Comparison of ENCODE assay signal across 2 cellular contexts in genomic region chr18:13703899-13704298, GRCh38.
TF ChIP-seq lines count a peak whose summit lies in the region.

No MANE protein-coding gene starts in this region.

TF ChIP-seq in HepG2, 621 proteins besides CTCF, POLR2A, EP300 and RAD21:
- TF ChIP-seq RAD51 (IDR thresholded peaks at IDR 0.05; ENCODE audit: borderline replicate concordance) (no peak), NPAS2 (CRISPR knock-in tag; IDR thresholded peaks at IDR 0.05; ENCODE audit: borderline replicate concordance) (no peak), GLI4 (CRISPR knock-in tag; IDR thresholded peaks at IDR 0.05; ENCODE audit: borderline replicate concordance) (no peak), WIZ (CRISPR knock-in tag; IDR thresholded peaks at IDR 0.05) (no peak), ZFP36 (IDR thresholded peaks at IDR 0.05; ENCODE audit: borderline replicate concordance, low read depth, low read length, partially characterized antibody) (peak; percentile 87), SMAD3 (CRISPR knock-in tag; IDR thresholded peaks at IDR 0.05) (no peak)

TF ChIP-seq in WTC11, 78 proteins besides CTCF, POLR2A, EP300 and RAD21:
- TF ChIP-seq TEAD4 (CRISPR knock-in tag; IDR thresholded peaks at IDR 0.05) = no peak
- no peak for TF ChIP-seq USF2 (CRISPR knock-in tag; IDR thresholded peaks at IDR 0.05)
- no peak for TF ChIP-seq ATF2 (CRISPR knock-in tag; IDR thresholded peaks at IDR 0.05; ENCODE audit: borderline replicate concordance, low read depth)
- TF ChIP-seq, protein P1, sequence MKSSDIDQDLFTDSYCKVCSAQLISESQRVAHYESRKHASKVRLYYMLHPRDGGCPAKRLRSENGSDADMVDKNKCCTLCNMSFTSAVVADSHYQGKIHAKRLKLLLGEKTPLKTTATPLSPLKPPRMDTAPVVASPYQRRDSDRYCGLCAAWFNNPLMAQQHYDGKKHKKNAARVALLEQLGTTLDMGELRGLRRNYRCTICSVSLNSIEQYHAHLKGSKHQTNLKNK (CRISPR knock-in tag; IDR thresholded peaks at IDR 0.05) = no peak
- no peak for TF ChIP-seq TCF7 (CRISPR knock-in tag; IDR thresholded peaks at IDR 0.05; ENCODE audit: low read depth)
- TF ChIP-seq ZSCAN18 (CRISPR knock-in tag; IDR thresholded peaks at IDR 0.05) = no peak
- TF ChIP-seq, protein P2, sequence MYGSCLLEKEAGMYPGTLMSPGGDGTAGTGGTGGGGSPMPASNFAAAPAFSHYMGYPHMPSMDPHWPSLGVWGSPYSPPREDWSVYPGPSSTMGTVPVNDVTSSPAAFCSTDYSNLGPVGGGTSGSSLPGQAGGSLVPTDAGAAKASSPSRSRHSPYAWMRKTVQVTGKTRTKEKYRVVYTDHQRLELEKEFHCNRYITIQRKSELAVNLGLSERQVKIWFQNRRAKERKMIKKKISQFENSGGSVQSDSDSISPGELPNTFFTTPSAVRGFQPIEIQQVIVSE (CRISPR knock-in tag; IDR thresholded peaks at IDR 0.05; ENCODE audit: borderline replicate concordance) = no peak
- no peak for TF ChIP-seq HMGA2 (CRISPR knock-in tag; IDR thresholded peaks at IDR 0.05)
- TF ChIP-seq MXD4 (CRISPR knock-in tag; IDR thresholded peaks at IDR 0.05; ENCODE audit: borderline replicate concordance) = no peak
- no peak for TF ChIP-seq ESRRA (CRISPR knock-in tag; IDR thresholded peaks at IDR 0.05; ENCODE audit: borderline replicate concordance)
- TF ChIP-seq JUN (CRISPR knock-in tag; IDR thresholded peaks at IDR 0.05) = no peak
